Comparison of ENCODE assay signal across 1 cellular context in genomic region chr17:34626141-34626681, GRCh38.
TF ChIP-seq lines count a peak whose summit lies in the region.

No MANE protein-coding gene starts in this region.

TF ChIP-seq in WTC11, 78 proteins besides CTCF, POLR2A, EP300 and RAD21 (continued from another document):
- TF ChIP-seq ATF2 (CRISPR knock-in tag; IDR thresholded peaks at IDR 0.05; ENCODE audit: borderline replicate concordance, low read depth): no peak
- no peak for TF ChIP-seq FOXP4 (CRISPR knock-in tag; IDR thresholded peaks at IDR 0.05)
- TF ChIP-seq ZMAT4 (CRISPR knock-in tag; IDR thresholded peaks at IDR 0.05): no peak
- no peak for TF ChIP-seq ZNF532 (CRISPR knock-in tag; IDR thresholded peaks at IDR 0.05; ENCODE audit: borderline replicate concordance)
- no peak for TF ChIP-seq ZNF219 (CRISPR knock-in tag; IDR thresholded peaks at IDR 0.05; ENCODE audit: borderline replicate concordance)
- TF ChIP-seq SMAD4 (CRISPR knock-in tag; IDR thresholded peaks at IDR 0.05): no peak
- TF ChIP-seq ZNF416 (CRISPR knock-in tag; IDR thresholded peaks at IDR 0.05): no peak
- TF ChIP-seq SP1 (CRISPR knock-in tag; conservative IDR thresholded peaks at IDR 0.05): no peak
- TF ChIP-seq NR3C1 (CRISPR knock-in tag; conservative IDR thresholded peaks at IDR 0.05; ENCODE audit: low read depth): no peak
- TF ChIP-seq NR1H2 (CRISPR knock-in tag; IDR thresholded peaks at IDR 0.05): no peak
TF ChIP-seq in WTC11: peak in this region for 0.
